ENCODE assay signal across 24 cellular contexts in the genomic region with DNA sequence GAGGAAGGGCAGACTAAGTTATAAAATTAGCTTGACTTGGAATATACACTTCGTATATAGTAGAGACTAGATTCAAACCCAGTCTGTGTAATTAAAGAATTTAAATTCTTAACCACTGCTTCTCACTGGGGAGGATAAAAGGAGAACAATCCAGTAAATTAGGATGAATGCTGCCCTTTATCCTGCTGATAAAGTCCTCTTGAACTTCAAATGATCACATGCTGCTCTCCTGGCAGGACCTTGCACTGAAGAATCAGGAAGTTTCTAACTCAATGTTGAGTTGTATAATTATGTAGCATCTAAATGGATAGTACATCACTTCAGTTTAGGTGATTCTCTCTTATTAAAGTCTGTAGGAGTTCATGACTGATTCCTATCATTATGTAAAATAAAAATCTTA.
"Had no signal": no experiment of that assay in that cellular context is flagged by ENCODE, and none has a peak within 500 bp of the region (broad histone marks: within the 10 kb centered on the region; RNA-seq: fewer than 3 reads in every experiment).

No MANE protein-coding gene starts in this region.

- H3K27me3 ChIP-seq: esophagus squamous epithelium, ovary, right lobe of liver, stomach, thyroid gland, vagina had no signal

- H3K36me3 ChIP-seq: esophagus squamous epithelium, ovary, right lobe of liver, stomach, thyroid gland, vagina had no signal

- ATAC-seq: effector memory CD8-positive, alpha-beta T cell; natural killer cell; right lobe of liver had no signal

- H3K27ac ChIP-seq: coronary artery, esophagus squamous epithelium, ovary, right lobe of liver, stomach, thyroid gland, vagina had no signal

- H3K4me3 ChIP-seq: coronary artery, esophagus squamous epithelium, lung, ovary, right lobe of liver, stomach, thyroid gland, vagina had no signal

- H3K4me1 ChIP-seq: esophagus squamous epithelium, right lobe of liver, stomach, thyroid gland, vagina had no signal

- H3K9me3 ChIP-seq: esophagus squamous epithelium, ovary, right lobe of liver, stomach, thyroid gland, vagina had no signal

- H3K36me3 Mint-ChIP-seq: immature natural killer cell, memory B cell, natural killer cell had no signal

- H3K27me3 Mint-ChIP-seq: effector memory CD8-positive, alpha-beta T cell; memory B cell had no signal

- H3K4me3 Mint-ChIP-seq: effector memory CD8-positive, alpha-beta T cell; immature natural killer cell; memory B cell; natural killer cell had no signal

- H3K4me1 Mint-ChIP-seq: immature natural killer cell, memory B cell, natural killer cell had no signal

- DNase-seq: dermis blood vessel endothelial cell; effector memory CD8-positive, alpha-beta T cell; erythroblast; esophagus squamous epithelium; hypothalamus; immature natural killer cell; islet precursor cell; natural killer cell; occipital lobe; ovary; right lobe of liver; small intestine; stimulated activated CD4-positive, alpha-beta T cell treated with anti-CD3 and anti-CD28 coated beads, Interleukin-12 subunit alpha, Interleukin-12 subunit beta, amount 100 ng/mL, for 4 hours; stimulated activated CD4-positive, alpha-beta T cell treated with anti-CD3 and anti-CD28 coated beads, Interleukin-1b, Interleukin-23, amount 100 ng/mL, for 48 hours; stimulated activated CD4-positive, alpha-beta T cell treated with anti-CD3 and anti-CD28 coated beads, Interleukin-4, amount 100 ng/mL, for 1 hour; stimulated activated CD8-positive, alpha-beta memory T cell treated with anti-CD3 and anti-CD28 coated beads, Interleukin-4, amount 100 ng/mL, for 48 hours; stimulated activated naive CD4-positive, alpha-beta T cell; stomach; thyroid gland; trophoblast cell had no signal

- H3K27ac Mint-ChIP-seq: effector memory CD8-positive, alpha-beta T cell; immature natural killer cell; memory B cell; natural killer cell had no signal
